8 cellular contexts compared by ENCODE assay signal in genomic region chr16:88634141-88634993, GRCh38. TPM values are rescaled to one million over a fixed set of nuclear protein-coding genes. Genes with fewer than 3 reads are reported as not detected.
DNase-seq lines count a peak whose midpoint lies in the region; TF ChIP-seq lines count a peak whose summit lies in the region.

No MANE protein-coding gene starts in this region.

- H3K79me1 ChIP-seq in H9 (ENCODE audit: insufficient read depth, low read depth, low read length, poor library complexity, severe bottlenecking), result no peaks in the 10 kb centered on the region

- H3K14ac ChIP-seq in H9 (ENCODE audit: insufficient read depth, low read length), result peak overlapping the region; percentile 32; the same call in 1 of the 2 replicates

- no peak overlapping the region for H3K4ac ChIP-seq in H9 (ENCODE audit: low read depth, low read length)

- peaks cover 7% of the 10 kb centered on the region; the same call in 1 of the 2 replicates for H3K27me3 ChIP-seq in GM06990 (replicated peaks; ENCODE audit: control insufficient read depth, insufficient read depth, low read length)
- no peaks in the 10 kb centered on the region for H3K27me3 ChIP-seq in H9 (ENCODE audit: insufficient read depth, low read length)
- no peaks in the 10 kb centered on the region for H3K27me3 ChIP-seq in ascending aorta

- H2BK20ac ChIP-seq in H9 (ENCODE audit: low read depth, low read length, poor library complexity, severe bottlenecking), result no peak overlapping the region

- H4K8ac ChIP-seq in H9 (replicated peaks; ENCODE audit: insufficient read length, low read depth, low read length), result no peak overlapping the region

- no peak overlapping the region for H3K9ac ChIP-seq in H9 (ENCODE audit: extremely low read depth, insufficient read length, low read length)

- no peak overlapping the region for H3K27ac Mint-ChIP-seq in H9

- peaks cover 15% of the 10 kb centered on the region for H3K23me2 ChIP-seq in H9 (ENCODE audit: insufficient read length, low read depth, low read length, poor library complexity, severe bottlenecking)

- H3K79me2 ChIP-seq in H9 (ENCODE audit: insufficient read depth, low read length), result no peaks in the 10 kb centered on the region

- TF ChIP-seq CTCF in GM06990 (IDR thresholded peaks at IDR 0.05; ENCODE audit: insufficient read depth, low read length, poor library complexity, severe bottlenecking), result no peak
- TF ChIP-seq CTCF in H9 (conservative IDR thresholded peaks at IDR 0.05), result no peak
- no peak for TF ChIP-seq CTCF in ascending aorta (IDR thresholded peaks at IDR 0.05)

- peaks cover 16 to 32% of the 10 kb centered on the region in 2 experiments for H3K4me1 Mint-ChIP-seq in H9

- H2BK5ac ChIP-seq in H9 (ENCODE audit: insufficient read length, low read length), result no peak overlapping the region

- peak overlapping the region; percentile 54 for H3K4me2 ChIP-seq in H9 (ENCODE audit: insufficient read depth, insufficient read length, low read length)

- H3K9me3 Mint-ChIP-seq in H9, result no peaks in the 10 kb centered on the region; a peak in 1 of 5 replicates

- H3K9me3 ChIP-seq in H9 (ENCODE audit: control insufficient read depth, low read depth, low read length) (no peaks in the 10 kb centered on the region), ascending aorta (no peaks in the 10 kb centered on the region)

- peaks cover 5 to 22% (median 22%) of the 10 kb centered on the region in 3 experiments; a peak in 6 of 7 replicates for H3K36me3 Mint-ChIP-seq in H9 (ENCODE audit: insufficient read depth in 1 of 3, low read depth in 3 of 3)

- H4K91ac ChIP-seq in H9 (ENCODE audit: insufficient read length, low read depth, low read length), result no peak overlapping the region

- H4K5ac ChIP-seq in H9 (ENCODE audit: insufficient read length, low read depth, low read length), result no peak overlapping the region

- H2BK120ac ChIP-seq in H9 (ENCODE audit: low read depth, low read length, poor library complexity, severe bottlenecking), result no peak overlapping the region

- intact Hi-C loops in ascending aorta (cut with DNase I), result no loop called here

- no CpG with 5 or more reads among the region's 82 CpGs for whole genome bisulfite sequencing in H9 (ENCODE audit: extremely low coverage, insufficient read length, low lambda C conversion rate)

- H4K20me1 ChIP-seq in H9 (ENCODE audit: control insufficient read depth, insufficient read depth, insufficient read length), result no peaks in the 10 kb centered on the region

- peak; percentile 77 for DNase-seq in GM06990 (ENCODE audit: extremely low read depth, insufficient read length)
- peak; percentile 85 for DNase-seq in H9
- peak; percentile 36 for DNase-seq in RKO (ENCODE audit: low spot score)
- DNase-seq in ascending aorta (ENCODE audit: low spot score in 2 of 2), result peak in 1 of 2 donors; percentile 17
- peak; percentile 89 for DNase-seq in iPS-NIHi7 (ENCODE audit: extremely low spot score)
- DNase-seq in stimulated activated CD8-positive, alpha-beta memory T cell treated with anti-CD3 and anti-CD28 coated beads, Interleukin-15, amount 100 ng/mL, for 48 hours (ENCODE audit: low read depth in 2 of 2), result peak; percentile 41 to 55
- DNase-seq in hippocampal formation (lab: John Stamatoyannopoulos, UW), result no peak
- DNase-seq in medulla oblongata (ENCODE audit: extremely low spot score), result no peak

- H3K27me3 Mint-ChIP-seq in H9 (ENCODE audit: low read depth), result peaks cover 18% of the 10 kb centered on the region

- no peak overlapping the region for H3T11ph ChIP-seq in H9 (ENCODE audit: low read length)

- H3K4me1 ChIP-seq in H9 (ENCODE audit: insufficient read depth, low read length), result no peaks in the 10 kb centered on the region; the same call in 1 of the 2 replicates
- peaks cover 0 to 4% of the 10 kb centered on the region in 2 donors for H3K4me1 ChIP-seq in ascending aorta

- H3K27ac ChIP-seq in H9 (ENCODE audit: insufficient read length, low read depth, low read length) (no peak overlapping the region), ascending aorta (peak overlapping the region in 1 of 2 donors; percentile 9)

- H2BK15ac ChIP-seq in H9 (ENCODE audit: low read depth, low read length), result no peak overlapping the region

- no peak overlapping the region for H3K56ac ChIP-seq in H9 (ENCODE audit: insufficient read length, low read depth, low read length)

- H3K18ac ChIP-seq in H9 (ENCODE audit: insufficient read length, low read depth, low read length), result no peak overlapping the region

- H3K4me3 Mint-ChIP-seq in H9, result peak overlapping the region; percentile 61 to 80

- H2BK12ac ChIP-seq in H9 (ENCODE audit: insufficient read length, low read depth, low read length), result no peak overlapping the region

- H3K4me3 ChIP-seq in GM06990 (replicated peaks; ENCODE audit: low read depth, low read length) (peak overlapping the region; percentile 66), ascending aorta (peak overlapping the region; percentile 39 to 63)

- H3K23ac ChIP-seq in H9 (ENCODE audit: insufficient read length, low read depth, low read length), result no peak overlapping the region

- H2AFZ ChIP-seq in H9 (ENCODE audit: low read length), result no peak overlapping the region

- H3K36me3 ChIP-seq in GM06990 (ENCODE audit: control insufficient read depth, insufficient read depth, low read length), result peaks cover 8% of the 10 kb centered on the region
- H3K36me3 ChIP-seq in ascending aorta, result peaks cover 31 to 41% of the 10 kb centered on the region in 2 donors

- no peak overlapping the region for H2AK5ac ChIP-seq in H9 (ENCODE audit: insufficient read length, low read length)

RNA-seq across cellular contexts. Expression of gene IL17C, which starts 4.0 kb away (rescaled TPM):
- total RNA-seq in H9 (2021) (0.29 and 0.31 TPM in 2 replicates), ascending aorta (not detected)

RNA-seq across cellular contexts. Expression of gene CYBA, which starts 16.5 kb away (rescaled TPM):
- total RNA-seq in H9 (2021) (153 and 160 TPM in 2 replicates), ascending aorta (361 TPM)

RNA-seq across cellular contexts. Expression of gene MVD, which starts 28.5 kb away (rescaled TPM):
- total RNA-seq in H9 (2021) (53.2 and 57.1 TPM in 2 replicates), ascending aorta (72.9 TPM)

RNA-seq across cellular contexts. Expression of gene SNAI3, which starts 51.9 kb away (rescaled TPM):
- total RNA-seq in H9 (2021), result 3.2 and 3.7 TPM in 2 replicates
- not detected for total RNA-seq in ascending aorta

Comparison
In these comparisons a context has a peak if more than half of its experiments do, and no peak if none do; other contexts are left out.
1. DNase-seq: peak in GM06990 (single experiment), H9 (single experiment), RKO (single experiment), iPS-NIHi7 (single experiment) and stimulated activated CD8-positive, alpha-beta memory T cell treated with anti-CD3 and anti-CD28 coated beads, Interleukin-15, amount 100 ng/mL, for 48 hours (2 of 2); none in hippocampal formation (0 of 2) and medulla oblongata (single experiment).